Comparison of ENCODE assay signal across 2 cellular contexts in the genomic region with DNA sequence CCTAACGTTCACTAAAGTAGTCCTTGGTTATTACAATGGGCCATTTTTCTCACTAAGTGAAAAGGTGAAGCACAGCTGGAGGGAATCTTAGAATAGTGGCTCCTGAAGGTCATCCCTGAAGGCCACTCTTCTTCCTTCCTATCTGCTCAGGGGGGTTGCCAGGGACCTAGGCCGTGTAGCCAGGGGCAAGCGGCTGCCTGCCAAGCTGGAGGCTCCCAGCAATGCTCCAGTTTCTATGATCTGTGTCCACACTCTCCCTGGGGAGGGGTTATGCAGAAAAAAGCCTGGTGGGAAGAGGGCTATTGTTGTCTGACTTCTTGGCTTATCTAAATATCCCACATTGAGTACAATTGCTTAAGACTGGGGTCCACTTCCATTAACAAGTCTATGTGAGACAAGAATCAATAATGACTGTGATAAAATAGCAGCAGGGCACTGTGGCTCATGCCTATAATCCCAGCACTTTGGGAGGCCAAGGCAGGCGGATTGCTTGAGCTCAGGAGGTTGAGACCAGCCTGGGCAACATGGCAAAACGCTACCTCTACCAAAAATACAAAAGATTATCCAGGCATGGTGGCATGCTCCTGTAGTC.
TF ChIP-seq lines count a peak whose summit lies in the region.

No MANE protein-coding gene starts in this region.

TF ChIP-seq in GM23338, 12 proteins besides CTCF, POLR2A, EP300 and RAD21 (continues in another document):
- TF ChIP-seq ZNF331 (CRISPR knock-in tag; IDR thresholded peaks at IDR 0.05; ENCODE audit: low read depth) (no peak), STAT1 (IDR thresholded peaks at IDR 0.05; ENCODE audit: unreplicated experiment) (no peak), NANOG (IDR thresholded peaks at IDR 0.05; ENCODE audit: borderline replicate concordance) (no peak), POLR2AphosphoS5 (IDR thresholded peaks at IDR 0.05; ENCODE audit: low read depth) (no peak), ZNF114 (CRISPR knock-in tag; IDR thresholded peaks at IDR 0.05) (no peak), CREB1 (CRISPR knock-in tag; IDR thresholded peaks at IDR 0.05; ENCODE audit: low read depth) (no peak), EZH2phosphoT487 (IDR thresholded peaks at IDR 0.05; ENCODE audit: unreplicated experiment) (no peak), EZH2 (IDR thresholded peaks at IDR 0.05; ENCODE audit: low read depth, unreplicated experiment) (no peak)
- TF ChIP-seq, protein P1, sequence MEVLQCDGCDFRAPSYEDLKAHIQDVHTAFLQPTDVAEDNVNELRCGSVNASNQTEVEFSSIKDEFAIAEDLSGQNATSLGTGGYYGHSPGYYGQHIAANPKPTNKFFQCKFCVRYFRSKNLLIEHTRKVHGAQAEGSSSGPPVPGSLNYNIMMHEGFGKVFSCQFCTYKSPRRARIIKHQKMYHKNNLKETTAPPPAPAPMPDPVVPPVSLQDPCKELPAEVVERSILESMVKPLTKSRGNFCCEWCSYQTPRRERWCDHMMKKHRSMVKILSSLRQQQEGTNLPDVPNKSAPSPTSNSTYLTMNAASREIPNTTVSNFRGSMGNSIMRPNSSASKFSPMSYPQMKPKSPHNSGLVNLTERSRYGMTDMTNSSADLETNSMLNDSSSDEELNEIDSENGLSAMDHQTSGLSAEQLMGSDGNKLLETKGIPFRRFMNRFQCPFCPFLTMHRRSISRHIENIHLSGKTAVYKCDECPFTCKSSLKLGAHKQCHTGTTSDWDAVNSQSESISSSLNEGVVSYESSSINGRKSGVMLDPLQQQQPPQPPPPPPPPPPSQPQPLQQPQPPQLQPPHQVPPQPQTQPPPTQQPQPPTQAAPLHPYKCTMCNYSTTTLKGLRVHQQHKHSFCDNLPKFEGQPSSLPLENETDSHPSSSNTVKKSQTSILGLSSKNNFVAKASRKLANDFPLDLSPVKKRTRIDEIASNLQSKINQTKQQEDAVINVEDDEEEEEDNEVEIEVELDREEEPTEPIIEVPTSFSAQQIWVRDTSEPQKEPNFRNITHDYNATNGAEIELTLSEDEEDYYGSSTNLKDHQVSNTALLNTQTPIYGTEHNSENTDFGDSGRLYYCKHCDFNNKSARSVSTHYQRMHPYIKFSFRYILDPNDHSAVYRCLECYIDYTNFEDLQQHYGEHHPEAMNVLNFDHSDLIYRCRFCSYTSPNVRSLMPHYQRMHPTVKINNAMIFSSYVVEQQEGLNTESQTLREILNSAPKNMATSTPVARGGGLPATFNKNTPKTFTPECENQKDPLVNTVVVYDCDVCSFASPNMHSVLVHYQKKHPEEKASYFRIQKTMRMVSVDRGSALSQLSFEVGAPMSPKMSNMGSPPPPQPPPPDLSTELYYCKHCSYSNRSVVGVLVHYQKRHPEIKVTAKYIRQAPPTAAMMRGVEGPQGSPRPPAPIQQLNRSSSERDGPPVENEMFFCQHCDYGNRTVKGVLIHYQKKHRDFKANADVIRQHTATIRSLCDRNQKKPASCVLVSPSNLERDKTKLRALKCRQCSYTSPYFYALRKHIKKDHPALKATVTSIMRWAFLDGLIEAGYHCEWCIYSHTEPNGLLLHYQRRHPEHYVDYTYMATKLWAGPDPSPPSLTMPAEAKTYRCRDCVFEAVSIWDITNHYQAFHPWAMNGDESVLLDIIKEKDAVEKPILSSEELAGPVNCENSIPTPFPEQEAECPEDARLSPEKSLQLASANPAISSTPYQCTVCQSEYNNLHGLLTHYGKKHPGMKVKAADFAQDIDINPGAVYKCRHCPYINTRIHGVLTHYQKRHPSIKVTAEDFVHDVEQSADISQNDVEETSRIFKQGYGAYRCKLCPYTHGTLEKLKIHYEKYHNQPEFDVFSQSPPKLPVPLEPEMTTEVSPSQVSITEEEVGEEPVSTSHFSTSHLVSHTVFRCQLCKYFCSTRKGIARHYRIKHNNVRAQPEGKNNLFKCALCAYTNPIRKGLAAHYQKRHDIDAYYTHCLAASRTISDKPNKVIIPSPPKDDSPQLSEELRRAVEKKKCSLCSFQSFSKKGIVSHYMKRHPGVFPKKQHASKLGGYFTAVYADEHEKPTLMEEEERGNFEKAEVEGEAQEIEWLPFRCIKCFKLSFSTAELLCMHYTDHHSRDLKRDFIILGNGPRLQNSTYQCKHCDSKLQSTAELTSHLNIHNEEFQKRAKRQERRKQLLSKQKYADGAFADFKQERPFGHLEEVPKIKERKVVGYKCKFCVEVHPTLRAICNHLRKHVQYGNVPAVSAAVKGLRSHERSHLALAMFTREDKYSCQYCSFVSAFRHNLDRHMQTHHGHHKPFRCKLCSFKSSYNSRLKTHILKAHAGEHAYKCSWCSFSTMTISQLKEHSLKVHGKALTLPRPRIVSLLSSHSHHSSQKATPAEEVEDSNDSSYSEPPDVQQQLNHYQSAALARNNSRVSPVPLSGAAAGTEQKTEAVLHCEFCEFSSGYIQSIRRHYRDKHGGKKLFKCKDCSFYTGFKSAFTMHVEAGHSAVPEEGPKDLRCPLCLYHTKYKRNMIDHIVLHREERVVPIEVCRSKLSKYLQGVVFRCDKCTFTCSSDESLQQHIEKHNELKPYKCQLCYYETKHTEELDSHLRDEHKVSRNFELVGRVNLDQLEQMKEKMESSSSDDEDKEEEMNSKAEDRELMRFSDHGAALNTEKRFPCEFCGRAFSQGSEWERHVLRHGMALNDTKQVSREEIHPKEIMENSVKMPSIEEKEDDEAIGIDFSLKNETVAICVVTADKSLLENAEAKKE (CRISPR knock-in tag; IDR thresholded peaks at IDR 0.05) = no peak
- TF ChIP-seq, protein P2, sequence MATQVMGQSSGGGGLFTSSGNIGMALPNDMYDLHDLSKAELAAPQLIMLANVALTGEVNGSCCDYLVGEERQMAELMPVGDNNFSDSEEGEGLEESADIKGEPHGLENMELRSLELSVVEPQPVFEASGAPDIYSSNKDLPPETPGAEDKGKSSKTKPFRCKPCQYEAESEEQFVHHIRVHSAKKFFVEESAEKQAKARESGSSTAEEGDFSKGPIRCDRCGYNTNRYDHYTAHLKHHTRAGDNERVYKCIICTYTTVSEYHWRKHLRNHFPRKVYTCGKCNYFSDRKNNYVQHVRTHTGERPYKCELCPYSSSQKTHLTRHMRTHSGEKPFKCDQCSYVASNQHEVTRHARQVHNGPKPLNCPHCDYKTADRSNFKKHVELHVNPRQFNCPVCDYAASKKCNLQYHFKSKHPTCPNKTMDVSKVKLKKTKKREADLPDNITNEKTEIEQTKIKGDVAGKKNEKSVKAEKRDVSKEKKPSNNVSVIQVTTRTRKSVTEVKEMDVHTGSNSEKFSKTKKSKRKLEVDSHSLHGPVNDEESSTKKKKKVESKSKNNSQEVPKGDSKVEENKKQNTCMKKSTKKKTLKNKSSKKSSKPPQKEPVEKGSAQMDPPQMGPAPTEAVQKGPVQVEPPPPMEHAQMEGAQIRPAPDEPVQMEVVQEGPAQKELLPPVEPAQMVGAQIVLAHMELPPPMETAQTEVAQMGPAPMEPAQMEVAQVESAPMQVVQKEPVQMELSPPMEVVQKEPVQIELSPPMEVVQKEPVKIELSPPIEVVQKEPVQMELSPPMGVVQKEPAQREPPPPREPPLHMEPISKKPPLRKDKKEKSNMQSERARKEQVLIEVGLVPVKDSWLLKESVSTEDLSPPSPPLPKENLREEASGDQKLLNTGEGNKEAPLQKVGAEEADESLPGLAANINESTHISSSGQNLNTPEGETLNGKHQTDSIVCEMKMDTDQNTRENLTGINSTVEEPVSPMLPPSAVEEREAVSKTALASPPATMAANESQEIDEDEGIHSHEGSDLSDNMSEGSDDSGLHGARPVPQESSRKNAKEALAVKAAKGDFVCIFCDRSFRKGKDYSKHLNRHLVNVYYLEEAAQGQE (IDR thresholded peaks at IDR 0.05; ENCODE audit: unreplicated experiment) = no peak

TF ChIP-seq in HepG2, 621 proteins besides CTCF, POLR2A, EP300 and RAD21:
- TF ChIP-seq TCF7 (IDR thresholded peaks at IDR 0.05; ENCODE audit: low read depth) = no peak
- TF ChIP-seq SOX13 (IDR thresholded peaks at IDR 0.05) = no peak
- peak in 1 of 2 experiments; percentile 43; a peak in 1 of 4 replicates for TF ChIP-seq SOX13 (CRISPR knock-in tag; conservative IDR thresholded peaks at IDR 0.05 in 1 of 2, IDR thresholded peaks at IDR 0.05 in 1 of 2)
- TF ChIP-seq ERF (CRISPR knock-in tag; IDR thresholded peaks at IDR 0.05) = 0 out of 2 replicates have a peak, but pooled peaks have one; percentile 2
- no peak for TF ChIP-seq ZSCAN9 (CRISPR knock-in tag; IDR thresholded peaks at IDR 0.05; ENCODE audit: borderline replicate concordance)
- TF ChIP-seq GATAD2A (CRISPR knock-in tag; IDR thresholded peaks at IDR 0.05) = 0 out of 2 replicates have a peak, but pooled peaks have one; percentile 5
- TF ChIP-seq ZBTB38 (CRISPR knock-in tag; IDR thresholded peaks at IDR 0.05) = 0 out of 2 replicates have a peak, but pooled peaks have one; percentile 36
